24 cellular contexts compared by ENCODE assay signal in the genomic region with DNA sequence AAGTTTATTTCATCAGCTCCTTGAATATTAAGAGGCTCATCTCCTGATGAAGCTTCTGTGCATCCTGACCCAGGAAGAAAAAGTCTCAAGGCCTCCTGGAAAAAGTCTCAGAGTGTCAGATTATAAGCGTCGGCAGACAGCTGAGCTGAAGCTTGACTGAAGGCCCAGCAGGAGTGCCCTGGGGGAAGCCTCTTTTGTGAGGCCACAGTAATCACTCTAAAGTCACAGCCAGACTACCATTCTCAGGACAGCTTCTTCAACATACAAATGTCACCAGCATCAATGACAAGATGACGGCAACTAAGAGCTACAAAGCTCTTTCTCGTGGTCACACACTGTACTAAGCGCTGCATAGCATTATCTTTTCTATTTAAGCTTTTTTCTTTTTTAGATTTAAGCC.
"Had no signal": no experiment of that assay in that cellular context is flagged by ENCODE, and none has a peak within 500 bp of the region (broad histone marks: within the 10 kb centered on the region; RNA-seq: fewer than 3 reads in every experiment).

No MANE protein-coding gene starts in this region.

- H3K27me3 ChIP-seq: hepatocyte, ovary, right atrium auricular region, right lobe of liver, stomach, testis, thyroid gland, transverse colon, upper lobe of left lung, vagina had no signal

- H3K9me3 ChIP-seq: left ventricle myocardium inferior, mucosa of descending colon, ovary, right atrium auricular region, right lobe of liver, stomach, testis, thyroid gland, transverse colon, upper lobe of left lung, vagina had no signal

- H3K4me1 ChIP-seq: left ventricle myocardium inferior, right atrium auricular region, right lobe of liver, stomach, testis, thyroid gland, transverse colon, upper lobe of left lung, vagina had no signal

- H2AFZ ChIP-seq: hepatocyte had no signal

- H3K4me3 Mint-ChIP-seq: naive thymus-derived CD4-positive, alpha-beta T cell; natural killer cell treated with Interleukin-12 subunit alpha and Interleukin-12 subunit beta and Interleukin-15 and Interleukin-18, amount 100 ng/mL, for 72 hours; neural crest cell; stimulated activated naive B cell treated with anti-CD40 and anti-IgM and Interleukin-4, amounts not matched to agents 10 μg/mL and 1 μg/mL and 100 μg/mL, for 72 hours had no signal

- H3K27ac Mint-ChIP-seq: naive thymus-derived CD4-positive, alpha-beta T cell; natural killer cell treated with Interleukin-12 subunit alpha and Interleukin-12 subunit beta and Interleukin-15 and Interleukin-18, amount 100 ng/mL, for 72 hours; progenitor cell of endocrine pancreas; stimulated activated naive B cell treated with anti-CD40 and anti-IgM and Interleukin-4, amounts not matched to agents 10 μg/mL and 1 μg/mL and 100 μg/mL, for 72 hours had no signal

- H3K4me1 Mint-ChIP-seq: naive thymus-derived CD4-positive, alpha-beta T cell; neural crest cell; stimulated activated naive B cell treated with anti-CD40 and anti-IgM and Interleukin-4, amounts not matched to agents 10 μg/mL and 1 μg/mL and 100 μg/mL, for 72 hours had no signal

- H3K4me2 ChIP-seq: hepatocyte, smooth muscle cell had no signal

- H3K79me2 ChIP-seq: hepatocyte had no signal

- H3K4me3 ChIP-seq: hepatocyte, left ventricle myocardium inferior, lung, mucosa of descending colon, ovary, right atrium auricular region, right lobe of liver, smooth muscle cell, stomach, testis, thyroid gland, transverse colon, upper lobe of left lung, vagina had no signal

- H3K36me3 ChIP-seq: left ventricle myocardium inferior, ovary, right atrium auricular region, right lobe of liver, stomach, thyroid gland, transverse colon, upper lobe of left lung, vagina had no signal

- DNase-seq: islet precursor cell; left ventricle myocardium inferior; midbrain; mucosa of descending colon; naive thymus-derived CD4-positive, alpha-beta T cell; ovary; right lobe of liver; stimulated activated CD4-positive, alpha-beta T cell treated with anti-CD3 and anti-CD28 coated beads, Interleukin-2, amount 100 ng/mL, for 24 hours; stimulated activated CD4-positive, alpha-beta T cell treated with anti-CD3 and anti-CD28 coated beads, Interleukin-4, amount 100 ng/mL, for 1 hour; stimulated activated naive B cell treated with anti-CD40 and anti-IgM and Interleukin-4, amounts not matched to agents 10 μg/mL and 1 μg/mL and 100 μg/mL, for 72 hours; stimulated activated naive CD8-positive, alpha-beta T cell treated with anti-CD3 and anti-CD28 coated beads, Interleukin-15, Interleukin-2, amounts not matched to agents 100 U/mL and 50 U/mL, for 24 hours; stomach; testis; thyroid gland; transverse colon had no signal

- H3K27me3 Mint-ChIP-seq: naive thymus-derived CD4-positive, alpha-beta T cell; natural killer cell treated with Interleukin-12 subunit alpha and Interleukin-12 subunit beta and Interleukin-15 and Interleukin-18, amount 100 ng/mL, for 72 hours; stimulated activated naive B cell treated with anti-CD40 and anti-IgM and Interleukin-4, amounts not matched to agents 10 μg/mL and 1 μg/mL and 100 μg/mL, for 72 hours had no signal

- ATAC-seq: mucosa of descending colon; naive thymus-derived CD4-positive, alpha-beta T cell; natural killer cell treated with Interleukin-12 subunit alpha and Interleukin-12 subunit beta and Interleukin-15 and Interleukin-18, amount 100 ng/mL, for 72 hours; right lobe of liver; stimulated activated naive B cell treated with anti-CD40 and anti-IgM and Interleukin-4, amounts not matched to agents 10 μg/mL and 1 μg/mL and 100 μg/mL, for 72 hours; stimulated activated naive CD8-positive, alpha-beta T cell treated with anti-CD3 and anti-CD28 coated beads, Interleukin-15, Interleukin-2, amounts not matched to agents 100 U/mL and 50 U/mL, for 24 hours had no signal

- H3K36me3 Mint-ChIP-seq: natural killer cell treated with Interleukin-12 subunit alpha and Interleukin-12 subunit beta and Interleukin-15 and Interleukin-18, amount 100 ng/mL, for 72 hours; stimulated activated naive B cell treated with anti-CD40 and anti-IgM and Interleukin-4, amounts not matched to agents 10 μg/mL and 1 μg/mL and 100 μg/mL, for 72 hours had no signal

- H3K9me3 Mint-ChIP-seq: natural killer cell treated with Interleukin-12 subunit alpha and Interleukin-12 subunit beta and Interleukin-15 and Interleukin-18, amount 100 ng/mL, for 72 hours; neural crest cell had no signal

- H3K27ac ChIP-seq: hepatocyte, left ventricle myocardium inferior, ovary, right atrium auricular region, right lobe of liver, stomach, testis, thyroid gland, transverse colon, upper lobe of left lung, vagina had no signal
